8 cellular contexts compared by ENCODE assay signal in genomic region chr11:88337342-88338222, GRCh38. TPM values are rescaled to one million over a fixed set of nuclear protein-coding genes. Genes with fewer than 3 reads are reported as not detected.
DNase-seq lines count a peak whose midpoint lies in the region; ATAC-seq and TF ChIP-seq lines count a peak whose summit lies in the region.

TSS of gene CTSC (minus strand) at chr11:88337736. CDS start at chr11:88337672, 64 bp downstream.

- H3K9me3 ChIP-seq in HUES64 (ENCODE audit: insufficient read depth, low read depth, low read length): no peaks in the 10 kb centered on the region
- H3K9me3 ChIP-seq in PC-3 (ENCODE audit: low read length): no peaks in the 10 kb centered on the region

- peaks cover 28% of the 10 kb centered on the region for H3K4me1 ChIP-seq in HUES64 (ENCODE audit: insufficient read depth, low read length)
- peaks cover 46% of the 10 kb centered on the region for H3K4me1 ChIP-seq in PC-3 (ENCODE audit: insufficient read depth, low read length)

- DNase-seq in DMS 273 (lab: John Stamatoyannopoulos, UW; ENCODE audit: unreplicated experiment): peak; percentile 93
- peak; percentile 96 for DNase-seq in PC-3
- DNase-seq in activated T-cell treated with anti-CD3 and anti-CD28 coated beads for 48 hours (ENCODE audit: low read depth): peak; percentile 91
- peak; percentile 88 for DNase-seq in myocyte (ENCODE audit: low read depth)
- DNase-seq in stimulated activated CD8-positive, alpha-beta memory T cell treated with anti-CD3 and anti-CD28 coated beads, Interleukin-7, amount 100 ng/mL, for 4 hours (ENCODE audit: low read depth in 2 of 2): peak; percentile 81 to 93

- TF ChIP-seq CTCF in PC-3 (conservative IDR thresholded peaks at IDR 0.05; ENCODE audit: low read depth, low read length): no peak

- ATAC-seq in GM21515 (IDR thresholded peaks at IDR 0.05; ENCODE audit: unreplicated experiment) (peak; percentile 93), PC-3 (peak; percentile 85), esophagus mucosa (peak; percentile 97)

- H3F3A ChIP-seq in PC-3 (ENCODE audit: low read length, unreplicated experiment): no peaks in the 10 kb centered on the region

- H3K9ac ChIP-seq in HUES64 (ENCODE audit: low read depth, low read length) (peak within 1 kb of the TSS; percentile 90), PC-3 (ENCODE audit: low read length) (peak within 1 kb of the TSS; percentile 96)

- H4K20me1 ChIP-seq in PC-3 (ENCODE audit: low read length): peaks cover 27% of the 10 kb centered on the region

- BruUV-seq in PC-3 (replicated peaks; lab: Mats Ljungman, UMichigan): TSS peak; percentile 44

- H3K27me3 ChIP-seq in HUES64 (ENCODE audit: insufficient read depth, low read length) (no peaks in the 10 kb centered on the region), PC-3 (ENCODE audit: low read length) (no peaks in the 10 kb centered on the region)

- POLR2A ChIA-PET in PC-3 (lab: Charles Lee; ENCODE audit: unreplicated experiment): interaction anchor here (0.5 to 1.1 kb wide), 6 partner anchors 20 to 573 kb away, joined by 3 to 7 read pairs (median 3); no protein-coding TSS in a partner anchor

- H3K9me2 ChIP-seq in PC-3 (replicated peaks; ENCODE audit: low read length): no peaks in the 10 kb centered on the region

- H3K4me2 ChIP-seq in PC-3 (ENCODE audit: low read length): peak within 1 kb of the TSS; percentile 92

- WGBS in HUES64: under 1% methylated on average over 56 of the region's 57 CpGs

- H3K79me2 ChIP-seq in PC-3 (ENCODE audit: low read length): peaks cover 67% of the 10 kb centered on the region

- H3K36me3 ChIP-seq in HUES64 (ENCODE audit: insufficient read depth, low read length) (peaks cover 34% of the 10 kb centered on the region), PC-3 (ENCODE audit: low read depth, low read length) (peaks cover 23% of the 10 kb centered on the region)

- CTCF ChIA-PET in PC-3 (lab: Charles Lee): interaction anchor here (0.6 kb wide), 2 partner anchors 200 to 288 kb away, joined by 3 read pairs; no protein-coding TSS in a partner anchor

- H3K4me3 ChIP-seq in HUES64 (ENCODE audit: low read length) (peak within 1 kb of the TSS; percentile 79), PC-3 (ENCODE audit: low read length) (peak within 1 kb of the TSS; percentile 98)

- intact Hi-C loops in PC-3 (cut with micrococcal nuclease): loop anchor here (1.0 to 10.0 kb wide), 4 partner anchors 47 to 463 kb away; no protein-coding TSS in a partner anchor

- peak within 1 kb of the TSS; percentile 94 for H2AFZ ChIP-seq in PC-3 (ENCODE audit: low read length)

- H3K27ac ChIP-seq in HUES64 (ENCODE audit: low read depth, low read length): peak within 1 kb of the TSS; percentile 88
- peak within 1 kb of the TSS; percentile 78 for H3K27ac ChIP-seq in PC-3 (ENCODE audit: low read length)

RNA-seq across cellular contexts. Expression of gene CTSC, which starts in this region (rescaled TPM):
- 290 TPM for polyA plus RNA-seq in HUES64 (2013, experiment 1 of 2)
- 281 TPM for polyA plus RNA-seq in HUES64 (2013, experiment 2 of 2)
- 200 and 240 TPM in 2 replicates for total RNA-seq in PC-3 (2014; rRNA removed)
- total RNA-seq in esophagus mucosa: 86.4 TPM
- 12.4 and 37.1 TPM in 2 replicates for total RNA-seq in myocyte
- 6.0 TPM for polyA plus RNA-seq in myocyte (2012)

Comparison
In these comparisons a context has a peak if more than half of its experiments do, and no peak if none do; other contexts are left out.
1. Peak in every context shown above with its lines: DNase-seq, ATAC-seq, H3K4me3 ChIP-seq and H3K27ac ChIP-seq.